Comparison of ENCODE assay signal across 16 cellular contexts in the genomic region with DNA sequence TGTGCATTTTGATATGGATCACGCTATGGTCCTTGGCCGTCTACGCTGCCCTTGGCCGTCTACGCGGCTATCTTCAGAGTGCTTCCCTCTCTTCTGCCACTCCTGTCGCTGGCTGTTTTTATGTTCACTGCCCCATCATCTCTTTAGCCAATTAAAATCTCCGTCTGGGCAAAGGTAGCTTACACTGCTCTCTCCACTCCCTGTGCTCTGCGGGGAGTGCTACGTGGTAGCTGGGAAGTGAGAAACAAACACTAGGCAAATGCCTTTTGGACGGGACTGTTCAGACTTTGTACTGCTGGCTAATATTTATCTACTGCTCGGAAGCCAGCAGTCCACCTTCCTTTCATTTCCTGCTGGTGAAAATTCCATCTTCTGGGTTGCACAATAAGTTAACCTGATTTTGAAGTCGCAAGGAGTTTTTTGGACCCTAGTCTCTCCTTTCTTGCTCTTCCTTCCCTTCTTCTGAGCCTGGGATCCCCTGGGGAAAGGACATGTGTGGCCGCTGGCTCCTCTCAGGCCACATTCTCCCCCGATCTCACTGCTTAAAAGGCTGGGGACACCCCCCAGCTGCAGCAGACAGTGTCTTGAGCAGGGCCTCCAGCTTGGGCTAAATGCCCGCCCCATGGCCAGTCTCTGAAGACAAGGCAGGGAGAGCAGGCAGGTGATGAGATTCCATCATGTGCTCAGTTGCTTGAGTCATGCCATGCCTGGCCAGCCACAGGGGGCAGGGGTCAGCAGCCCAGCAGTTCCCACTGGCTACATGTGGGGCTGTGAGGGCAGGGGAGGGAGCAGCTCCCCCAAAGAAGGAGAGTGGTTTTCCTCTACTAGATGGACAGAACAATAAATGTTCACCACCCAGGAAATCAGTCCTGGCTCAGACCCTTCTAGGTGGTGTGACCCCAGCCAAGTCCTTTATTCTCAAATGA. TPM values are rescaled to one million over a fixed set of nuclear protein-coding genes. Genes with fewer than 3 reads are reported as not detected.
DNase-seq lines count a peak whose midpoint lies in the region; ATAC-seq, FAIRE-seq and TF ChIP-seq lines count a peak whose summit lies in the region.
"Had no signal": no experiment of that assay in that cellular context is flagged by ENCODE, and none has a peak within 500 bp of the region (broad histone marks: within the 10 kb centered on the region; RNA-seq: fewer than 3 reads in every experiment).

No MANE protein-coding gene starts in this region.

- H3K4me3 ChIP-seq in HUES48 (ENCODE audit: low read depth, low read length) (no peak overlapping the region), cardiac fibroblast (replicated peaks in 1 of 2; ENCODE audit: low read depth in 2 of 2, low read length in 2 of 2) (no peak overlapping the region), HepG2 (replicated peaks in 1 of 3; ENCODE audit: insufficient read depth in 1 of 3, low read depth in 2 of 3, low read length in 3 of 3) (peak overlapping the region in 2 of 3 experiments; percentile 46 to 68; a peak in 3 of 6 replicates), stomach (no peak overlapping the region)
- H3K4me3 ChIP-seq: MG63 had no signal

- 1% methylated on average over 16 of the region's 16 CpGs for WGBS in HepG2 (ENCODE audit: low lambda C conversion rate)
- WGBS in stomach, 5 donors: 26 to 52% (median 36%) methylated on average over 15 to 16 of the region's 16 CpGs

- peak overlapping the region; percentile 96 for H3K4me2 ChIP-seq in HepG2 (ENCODE audit: low read depth, low read length)

- POLR2A ChIA-PET in HepG2 (lab: Yijun Ruan, JAX): interaction anchor here (0.7 to 3.2 kb wide), 17 partner anchors 8 to 189 kb away, joined by 3 to 72 read pairs (median 6); partner anchors contain the start of gene RBM33

- peak; percentile 98 for ATAC-seq in HepG2
- ATAC-seq in GM18868 (IDR thresholded peaks at IDR 0.05; ENCODE audit: unreplicated experiment): no peak

- no peaks in the 10 kb centered on the region for H3K79me2 ChIP-seq in HepG2 (ENCODE audit: insufficient read depth, low read length)

- peak overlapping the region; percentile 60 for H3K27ac ChIP-seq in HUES48 (ENCODE audit: low read depth, low read length)
- H3K27ac ChIP-seq in HepG2 (ENCODE audit: extremely low read length, insufficient read depth, low read length): peak overlapping the region; percentile 100
- H3K27ac ChIP-seq in stomach: peak overlapping the region; percentile 82 to 95 (median 83)
- H3K27ac ChIP-seq: WERI-Rb-1 had no signal

- H3K9ac ChIP-seq in HUES48 (ENCODE audit: low read depth, low read length): no peak overlapping the region
- peak overlapping the region; percentile 86 for H3K9ac ChIP-seq in HepG2 (ENCODE audit: insufficient read depth, low read depth, low read length)

- BruUV-seq in HepG2 (replicated peaks; lab: Mats Ljungman, UMichigan): TSS peak; percentile 97

- H2AFZ ChIP-seq in HepG2 (ENCODE audit: low read length): no peak overlapping the region

- no peaks in the 10 kb centered on the region for H3K9me3 ChIP-seq in HUES48 (ENCODE audit: control insufficient read depth, insufficient read depth, low read length)
- no peaks in the 10 kb centered on the region for H3K9me3 ChIP-seq in HepG2 (ENCODE audit: low read length)
- H3K9me3 ChIP-seq in stomach: no peaks in the 10 kb centered on the region
- H3K9me3 ChIP-seq: MG63 had no signal

- H4K20me1 ChIP-seq in HepG2 (ENCODE audit: insufficient read depth, low read length): no peaks in the 10 kb centered on the region

- 0 out of 2 replicates have a peak, but pooled peaks have one; percentile 9 for TF ChIP-seq RAD21 in HepG2 (CRISPR knock-in tag; IDR thresholded peaks at IDR 0.05)

- no peaks in the 10 kb centered on the region for H3K4me1 ChIP-seq in HUES48 (ENCODE audit: control insufficient read depth, insufficient read depth, low read length)
- H3K4me1 ChIP-seq in HepG2 (ENCODE audit: insufficient read depth, low read length): peaks cover 66% of the 10 kb centered on the region
- H3K4me1 ChIP-seq in stomach: peaks cover 6 to 22% (median 17%) of the 10 kb centered on the region in 4 donors

- TF ChIP-seq CTCF in cardiac fibroblast (IDR thresholded peaks at IDR 0.05; ENCODE audit: low read depth, low read length) (no peak), HepG2 (CRISPR knock-in tag; IDR thresholded peaks at IDR 0.05) (peak; percentile 38; the same call in 1 of the 2 replicates), stomach (IDR thresholded peaks at IDR 0.05) (no peak)

- peak; percentile 63 to 82 for TF ChIP-seq POLR2A in HepG2 (IDR thresholded peaks at IDR 0.05; ENCODE audit: insufficient read depth in 1 of 2, low read depth in 2 of 2, low read length in 2 of 2)
- TF ChIP-seq POLR2A in stomach (IDR thresholded peaks at IDR 0.05): no peak

- H3K36me3 ChIP-seq in HUES48 (ENCODE audit: control insufficient read depth, insufficient read depth, low read length) (no peaks in the 10 kb centered on the region), HepG2 (replicated peaks in 1 of 2; ENCODE audit: control insufficient read depth in 1 of 2, insufficient read depth in 2 of 2, low read length in 2 of 2) (no peaks in the 10 kb centered on the region), stomach (no peaks in the 10 kb centered on the region)
- H3K36me3 ChIP-seq: MG63, WERI-Rb-1 had no signal

- TF ChIP-seq EP300 in HepG2 (IDR thresholded peaks at IDR 0.05; ENCODE audit: low read depth in 2 of 2, low read length in 2 of 2): peak in 1 of 2 experiments; percentile 88; a peak in 3 of 4 replicates
- peak; percentile 77; the same call in 1 of the 2 replicates for TF ChIP-seq EP300 in HepG2 (CRISPR knock-in tag; IDR thresholded peaks at IDR 0.05; ENCODE audit: borderline replicate concordance)
- TF ChIP-seq EP300 in stomach (IDR thresholded peaks at IDR 0.05): no peak

- intact Hi-C loops in HepG2 (cut with micrococcal nuclease; ENCODE audit: unreplicated experiment): loop anchor here (1.0 kb wide), 2 partner anchors 21 to 25 kb away; partner anchors contain the start of gene RBM33
- intact Hi-C loops in stomach (cut with DNase I; ENCODE audit: low total_unique reads): no loop called here

- H3K27me3 ChIP-seq in HUES48 (ENCODE audit: control insufficient read depth, insufficient read depth, low read length) (no peaks in the 10 kb centered on the region), HepG2 (ENCODE audit: control insufficient read depth in 1 of 2, insufficient read depth in 2 of 2, low read length in 2 of 2) (no peaks in the 10 kb centered on the region), stomach (no peaks in the 10 kb centered on the region)
- H3K27me3 ChIP-seq: MG63 had no signal

- CTCF ChIA-PET in HepG2 (lab: Yijun Ruan, JAX; ENCODE audit: low intra/inter-chr PET ratio, low total read pairs): interaction anchor here (0.7 kb wide), 1 partner anchor 25 kb away, joined by 3 read pairs; the partner anchor contains the start of gene RBM33

- in situ Hi-C loops in HepG2 (cut with HindIII; ENCODE audit: extremely low pct_ligation_motif_present, low pct_unique_long_range_greater_than_20kb): no loop called here

- peak; percentile 100 for FAIRE-seq in HepG2 (lab: Jason Lieb, UNC)
- FAIRE-seq: GM12892 had no signal

- DNase-seq in cardiac fibroblast (ENCODE audit: low read depth in 2 of 2) (peak; percentile 7 to 9), HepG2 (ENCODE audit: low spot score) (peak; percentile 98), stomach (peak; percentile 73), COLO829 (ENCODE audit: low spot score) (no peak), GOT3 (lab: John Stamatoyannopoulos, UW) (no peak)
- DNase-seq in activated effector memory CD4-positive, alpha-beta T cell treated with anti-CD3 and anti-CD28 coated beads, Interleukin-2, amount 50 U/mL, for 16 hours: no peak
- DNase-seq: activated T-cell treated with anti-CD3 and anti-CD28 coated beads for 4 hours; aorta; MG63; NCI-H2227 treated with DMSO at 0.1 percent for 48 hours; SHP77 treated with DMSO at 0.1 percent for 48 hours; stimulated activated CD4-positive, alpha-beta T cell treated with anti-CD3 and anti-CD28 coated beads, Interleukin-4, amount 100 ng/mL, for 1 hour; WERI-Rb-1 had no signal

TF ChIP-seq in HepG2, 621 proteins besides CTCF, POLR2A, EP300 and RAD21 (continues in another document):
- no peak for TF ChIP-seq NFRKB (IDR thresholded peaks at IDR 0.05)
- peak; percentile 87; the same call in 1 of the 2 replicates for TF ChIP-seq ZNF709 (CRISPR knock-in tag; IDR thresholded peaks at IDR 0.05)

RNA-seq across cellular contexts. Expression of gene RBM33, which starts 25.5 kb away (rescaled TPM):
- total RNA-seq in HepG2 (2016; rRNA removed; fragmentation: Illumina TruSeq; extraction: Trizol) (22.3 and 28.9 TPM in 2 replicates), stomach (100 to 1,000 TPM in 1 of 5 donors, 10 to 100 TPM in 4; 60.2 to 182 (median 62.9) TPM)
- total RNA-seq in HepG2 (2016; cell fraction: cytosol; rRNA removed; fragmentation: Illumina TruSeq; extraction: Trizol; ENCODE audit: low read depth): 316 and 350 TPM in 2 replicates
- 18.9 and 26.2 TPM in 2 replicates for total RNA-seq in HepG2 (2016; cell fraction: insoluble cytoplasmic fraction; rRNA removed; fragmentation: Illumina TruSeq; extraction: Trizol)
- 57.6 and 59.9 TPM in 2 replicates for total RNA-seq in HepG2 (2016; cell fraction: membrane; rRNA removed; fragmentation: Illumina TruSeq; extraction: Trizol)
- 50.1 and 55.5 TPM in 2 replicates for total RNA-seq in HepG2 (2016; cell fraction: nucleus; rRNA removed; fragmentation: Illumina TruSeq; extraction: Trizol)
- polyA plus RNA-seq in HepG2 (2011; rRNA removed) (12.4 TPM in 2 replicates), stomach (1 to 10 TPM; 7.5 to 9.1 (median 8.6) TPM)
- 5.1 and 5.5 TPM in 2 replicates for polyA plus RNA-seq in HepG2 (2011; cell fraction: cytosol; rRNA removed)
- polyA plus RNA-seq in HepG2 (2011; cell fraction: nucleus; rRNA removed): 79.7 and 90.7 TPM in 2 replicates
- 26.4 and 28.0 TPM in 2 replicates for polyA plus RNA-seq in HepG2 (2012)
- polyA plus RNA-seq in HepG2 (2016; cell fraction: cytosol; fragmentation: Illumina TruSeq; extraction: Trizol; ENCODE audit: low read depth): 3.1 and 3.3 TPM in 2 replicates
- 10.1 and 11.9 TPM in 2 replicates for polyA plus RNA-seq in HepG2 (2016; cell fraction: insoluble cytoplasmic fraction; fragmentation: Illumina TruSeq; extraction: Trizol; ENCODE audit: low read depth)
- 4.5 and 4.7 TPM in 2 replicates for polyA plus RNA-seq in HepG2 (2016; cell fraction: membrane; fragmentation: Illumina TruSeq; extraction: Trizol; ENCODE audit: low read depth)
- 38.9 and 41.2 TPM in 2 replicates for polyA plus RNA-seq in HepG2 (2016; cell fraction: nucleus; fragmentation: Illumina TruSeq; extraction: Trizol; ENCODE audit: insufficient read depth, low read depth)
- polyA minus RNA-seq in HepG2 (2011; rRNA and poly(A)+ RNA removed; ENCODE audit: low replicate concordance): 18.7 and 23.4 TPM in 2 replicates
- polyA minus RNA-seq in HepG2 (2011; cell fraction: cytosol; rRNA and poly(A)+ RNA removed): 21.6 and 23.1 TPM in 2 replicates
- 99.0 and 111 TPM in 2 replicates for polyA minus RNA-seq in HepG2 (2011; cell fraction: nucleus; rRNA and poly(A)+ RNA removed)

Comparison
In these comparisons a context has a peak if more than half of its experiments do, and no peak if none do; other contexts are left out.
1. H3K4me3 ChIP-seq: peak in HepG2 (2 of 3); none in HUES48 (single experiment), cardiac fibroblast (0 of 2) and stomach (0 of 4).
2. DNase-seq: peak in cardiac fibroblast (2 of 2), HepG2 (single experiment) and stomach (single experiment); none in COLO829 (single experiment), activated effector memory CD4-positive, alpha-beta T cell treated with anti-CD3 and anti-CD28 coated beads, Interleukin-2, amount 50 U/mL, for 16 hours (single experiment) and GOT3 (single experiment).
3. POLR2A ChIP-seq: peak in HepG2 (2 of 2); none in stomach (0 of 4).
4. Peak in every context shown above with its lines, with median percentiles within 50 percentile points of each other: H3K27ac ChIP-seq.